In the genomic region with DNA sequence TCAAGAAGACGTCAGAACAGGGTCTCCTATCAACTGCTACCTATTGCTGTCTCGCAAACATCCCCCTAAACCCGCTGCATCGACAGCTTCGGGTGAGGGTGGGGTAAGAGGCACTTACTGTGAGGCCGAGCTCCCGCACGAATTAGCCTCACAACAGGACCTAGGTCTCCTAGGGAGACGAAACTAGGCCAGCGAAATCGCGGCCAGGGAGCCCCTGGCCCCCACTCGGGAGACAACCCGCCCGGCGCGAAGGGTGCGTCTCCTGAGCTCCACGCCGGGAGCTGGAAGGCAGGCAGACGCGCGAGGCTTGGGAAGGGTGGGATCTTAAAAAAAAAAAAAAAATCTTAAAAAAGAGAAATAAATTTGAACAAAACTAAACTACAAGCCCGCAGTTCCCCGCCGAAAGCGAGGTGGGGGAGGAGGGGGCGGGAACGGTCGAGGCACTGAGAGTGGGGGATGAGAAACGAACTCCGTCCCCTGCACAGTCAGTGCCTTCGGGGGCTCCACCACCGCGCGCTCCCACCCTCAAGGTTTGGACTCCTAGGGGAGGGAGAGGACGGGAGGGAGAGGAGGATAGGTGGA, we compare ENCODE assay signal across 11 cellular contexts. TPM values are rescaled to one million over a fixed set of nuclear protein-coding genes. Genes with fewer than 3 reads are reported as not detected.
A peak's percentile ranks its signal among the peaks of the same experiment; 100 is the strongest.
DNase-seq lines count a peak whose midpoint lies in the region; ATAC-seq and TF ChIP-seq lines count a peak whose summit lies in the region.
"Had no signal": no experiment of that assay in that cellular context is flagged by ENCODE, and none has a peak within 500 bp of the region (broad histone marks: within the 10 kb centered on the region; RNA-seq: fewer than 3 reads in every experiment).

No MANE protein-coding gene starts in this region.

- WGBS in thyroid gland, 2 donors, result 8 to 12% methylated on average over 37 of the region's 37 CpGs

- H4K20me1 ChIP-seq in fibroblast of lung (ENCODE audit: control insufficient read depth, extremely low read depth, insufficient read depth, low read length), result no peaks in the 10 kb centered on the region

- TF ChIP-seq CTCF in WERI-Rb-1 (IDR thresholded peaks at IDR 0.05; ENCODE audit: low read depth, low read length) (no peak), fibroblast of lung (conservative IDR thresholded peaks at IDR 0.05 in 1 of 2, IDR thresholded peaks at IDR 0.05 in 1 of 2; ENCODE audit: low read depth in 1 of 2, low read length in 2 of 2) (no peak), thyroid gland (IDR thresholded peaks at IDR 0.05) (no peak)

- intact Hi-C loops in thyroid gland (cut with DNase I), result loop anchor here (5.0 kb wide), 1 partner anchor 35 kb away; the partner anchor contains the start of gene NFIB

- no peaks in the 10 kb centered on the region for H3K4me1 ChIP-seq in fibroblast of lung (ENCODE audit: control insufficient read depth, extremely low read depth, insufficient read depth, low read length)
- peaks cover 45% of the 10 kb centered on the region for H3K4me1 ChIP-seq in mucosa of stomach (ENCODE audit: control insufficient read depth, insufficient read depth, low read length)
- peaks cover 35 to 36% of the 10 kb centered on the region in 2 donors for H3K4me1 ChIP-seq in thyroid gland

- H3K9ac ChIP-seq in fibroblast of lung (ENCODE audit: insufficient read depth, low read length), result no peak overlapping the region
- H3K9ac ChIP-seq in mucosa of stomach (ENCODE audit: low read length), result no peak overlapping the region

- H3K4me3 ChIP-seq in WERI-Rb-1 (ENCODE audit: low read depth, low read length) (peak overlapping the region; percentile 49), fibroblast of lung (replicated peaks in 1 of 4; ENCODE audit: control extremely low read depth in 1 of 4, insufficient read depth in 1 of 4, low read depth in 3 of 4, low read length in 4 of 4) (peak overlapping the region; percentile 19 to 53 (median 46)), mucosa of stomach (ENCODE audit: low read length) (peak overlapping the region; percentile 22), thyroid gland (replicated peaks in 1 of 3) (peak overlapping the region in 2 of 3 donors; percentile 27 to 32)

- H3K4me2 ChIP-seq in fibroblast of lung (ENCODE audit: extremely low read depth, insufficient read depth, low read length), result peak overlapping the region; percentile 67

- H3K9me3 ChIP-seq in WERI-Rb-1 (ENCODE audit: severe bottlenecking), result no peaks in the 10 kb centered on the region
- H3K9me3 ChIP-seq in fibroblast of lung (ENCODE audit: control insufficient read depth, insufficient read depth, low read depth, low read length), result no peaks in the 10 kb centered on the region
- H3K9me3 ChIP-seq in mucosa of stomach (ENCODE audit: control insufficient read depth, low read length), result no peaks in the 10 kb centered on the region
- H3K9me3 ChIP-seq in thyroid gland, result no peaks in the 10 kb centered on the region

- H3K27ac ChIP-seq in WERI-Rb-1, result no peak overlapping the region
- H3K27ac ChIP-seq in fibroblast of lung (ENCODE audit: insufficient read depth, low read length), result no peak overlapping the region
- peak overlapping the region; percentile 71 to 76 (median 74) for H3K27ac ChIP-seq in thyroid gland

- peaks cover 26% of the 10 kb centered on the region for H3K27me3 ChIP-seq in WERI-Rb-1 (ENCODE audit: insufficient read depth, low read depth, severe bottlenecking)
- peaks cover 63% of the 10 kb centered on the region for H3K27me3 ChIP-seq in fibroblast of lung (ENCODE audit: control insufficient read depth, insufficient read depth, low read length)
- peaks cover 97% of the 10 kb centered on the region for H3K27me3 ChIP-seq in mucosa of stomach (ENCODE audit: control insufficient read depth, insufficient read depth, low read length)
- H3K27me3 ChIP-seq in thyroid gland, result peaks cover 12% of the 10 kb centered on the region

- TF ChIP-seq POLR2A in thyroid gland (IDR thresholded peaks at IDR 0.05), result no peak

- H3K79me2 ChIP-seq in fibroblast of lung (ENCODE audit: control insufficient read depth, insufficient read depth, low read length), result no peaks in the 10 kb centered on the region

- DNase-seq in WERI-Rb-1 (no peak), fibroblast of lung (ENCODE audit: low read depth in 2 of 2) (no peak), thyroid gland (peak; percentile 24 to 37), germinal center (ENCODE audit: low spot score) (no peak), NCI-H774 (lab: John Stamatoyannopoulos, UW) (no peak), inferior parietal cortex (ENCODE audit: extremely low spot score) (no peak)
- DNase-seq: activated CD8-positive, alpha-beta memory T cell treated with anti-CD3 and anti-CD28 coated beads, Interleukin-2, amount 50 U/mL, for 4 hours; foreskin melanocyte; HCEC 1CT had no signal

- ATAC-seq in GM18868 (IDR thresholded peaks at IDR 0.05; ENCODE audit: unreplicated experiment), result no peak

- H2AFZ ChIP-seq in fibroblast of lung (ENCODE audit: low read length), result peak overlapping the region; percentile 61

- H3K36me3 ChIP-seq in WERI-Rb-1 (no peaks in the 10 kb centered on the region), fibroblast of lung (ENCODE audit: control insufficient read depth, insufficient read depth, low read length) (no peaks in the 10 kb centered on the region), mucosa of stomach (ENCODE audit: control insufficient read depth, insufficient read depth, low read length) (no peaks in the 10 kb centered on the region), thyroid gland (no peaks in the 10 kb centered on the region)

RNA-seq across cellular contexts. Expression of gene NFIB, which starts 33.0 kb away (rescaled TPM):
- total RNA-seq in fibroblast of lung, result 36.3 and 56.0 TPM in 2 replicates
- polyA plus RNA-seq in fibroblast of lung, result 29.3 and 46.5 TPM in 2 replicates
- polyA plus RNA-seq in fibroblast of lung (2012), result 17.0 and 20.4 TPM in 2 replicates
- 69.4 and 157 TPM in 2 replicates for polyA minus RNA-seq in fibroblast of lung (ENCODE audit: low replicate concordance)
- 100 to 1,000 TPM in 3 of 4 donors, 10 to 100 TPM in 1; 57.9 to 144 (median 125) TPM for total RNA-seq in thyroid gland

Comparison
In these comparisons a context has a peak if more than half of its experiments do, and no peak if none do; other contexts are left out.
1. DNase-seq: peak in thyroid gland (2 of 2); none in WERI-Rb-1 (single experiment), fibroblast of lung (0 of 2), germinal center (single experiment), NCI-H774 (single experiment) and inferior parietal cortex (single experiment).
2. H3K27ac ChIP-seq: peak in thyroid gland (3 of 3); none in WERI-Rb-1 (single experiment) and fibroblast of lung (single experiment).
3. Peak in every context shown above with its lines, with median percentiles within 50 percentile points of each other: H3K4me3 ChIP-seq.